In the genomic region with DNA sequence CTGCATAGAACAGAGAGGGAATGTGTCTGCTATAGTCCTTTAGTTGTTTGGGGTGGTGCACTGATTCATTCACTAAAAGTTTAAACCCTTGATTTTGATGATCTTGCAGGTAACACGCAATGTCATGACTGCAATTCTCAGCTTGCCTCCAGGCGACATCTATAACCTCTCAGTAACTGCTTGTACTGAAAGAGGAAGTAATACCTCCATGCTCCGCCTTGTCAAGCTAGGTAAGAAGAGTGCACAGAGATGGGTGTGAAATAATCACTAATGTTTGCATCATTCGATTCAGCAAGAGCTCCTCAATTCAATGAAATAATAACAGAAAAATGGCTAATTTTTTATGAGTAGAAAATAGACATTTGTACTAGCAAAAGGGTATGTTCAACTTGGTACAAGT, we compare ENCODE assay signal across 10 cellular contexts.
DNase-seq lines count a peak whose midpoint lies in the region; ATAC-seq and TF ChIP-seq lines count a peak whose summit lies in the region.
"Had no signal": no experiment of that assay in that cellular context is flagged by ENCODE, and none has a peak within 500 bp of the region (broad histone marks: within the 10 kb centered on the region; RNA-seq: fewer than 3 reads in every experiment).

No MANE protein-coding gene starts in this region.

- no peak for TF ChIP-seq CTCF in endothelial cell (IDR thresholded peaks at IDR 0.05; ENCODE audit: unreplicated experiment)
- no peak for TF ChIP-seq CTCF in smooth muscle cell (IDR thresholded peaks at IDR 0.05; ENCODE audit: borderline replicate concordance, insufficient read depth, poor library complexity, severe bottlenecking)

- WGBS in smooth muscle cell (ENCODE audit: low lambda C conversion rate) = 86% methylated on average over 4 of the region's 4 CpGs

- H3K27me3 ChIP-seq in smooth muscle cell (ENCODE audit: low read depth) = no peaks in the 10 kb centered on the region
- H3K27me3 ChIP-seq: tibial artery had no signal

- H3K27ac Mint-ChIP-seq in endothelial cell (ENCODE audit: unreplicated experiment) = peak overlapping the region; percentile 9

- no peaks in the 10 kb centered on the region for H4K20me1 ChIP-seq in smooth muscle cell (ENCODE audit: low read depth)

- no peak overlapping the region for H2AFZ ChIP-seq in smooth muscle cell (ENCODE audit: low read depth)

- DNase-seq in endothelial cell (ENCODE audit: low spot score) (no peak), iPS-NIHi7 (ENCODE audit: extremely low spot score) (no peak), Ammon's horn (ENCODE audit: low spot score) (no peak), NCI-H2107 treated with DMSO at 0.1 percent for 48 hours (lab: John Stamatoyannopoulos, UW; ENCODE audit: unreplicated experiment) (no peak), smooth muscle cell (lab: John Stamatoyannopoulos, UW; ENCODE audit: unreplicated experiment) (no peak)
- DNase-seq: NCI-H1694 treated with DMSO at 0.1 percent for 48 hours, tibial artery had no signal

- ATAC-seq in GM18861 (IDR thresholded peaks at IDR 0.05; ENCODE audit: unreplicated experiment) = peak; percentile 100
- ATAC-seq in GM21786 (IDR thresholded peaks at IDR 0.05; ENCODE audit: unreplicated experiment) = peak; percentile 99
- peak; percentile 100 for ATAC-seq in HG03520 (IDR thresholded peaks at IDR 0.05; ENCODE audit: unreplicated experiment)

- H3K27ac ChIP-seq in smooth muscle cell (ENCODE audit: low read depth) = no peak overlapping the region
- H3K27ac ChIP-seq: tibial artery had no signal

- no peaks in the 10 kb centered on the region for H3K79me2 ChIP-seq in smooth muscle cell (ENCODE audit: low read depth)

- H3K4me1 Mint-ChIP-seq in endothelial cell (ENCODE audit: unreplicated experiment) = peaks cover 20% of the 10 kb centered on the region

- H3K4me2 ChIP-seq in smooth muscle cell = no peak overlapping the region

- no peak overlapping the region for H3K4me3 ChIP-seq in smooth muscle cell
- H3K4me3 ChIP-seq: tibial artery had no signal

- no peaks in the 10 kb centered on the region for H3F3A ChIP-seq in smooth muscle cell (ENCODE audit: low read depth)

- no peaks in the 10 kb centered on the region for H3K27me3 Mint-ChIP-seq in endothelial cell (ENCODE audit: unreplicated experiment)

- no peak overlapping the region for H3K9ac ChIP-seq in smooth muscle cell (ENCODE audit: low read depth)

- H3K36me3 ChIP-seq in smooth muscle cell (ENCODE audit: low read depth) = no peaks in the 10 kb centered on the region
- H3K36me3 ChIP-seq: tibial artery had no signal

- H3K36me3 Mint-ChIP-seq in endothelial cell (ENCODE audit: low read depth, unreplicated experiment) = no peaks in the 10 kb centered on the region

- no peaks in the 10 kb centered on the region for H3K4me1 ChIP-seq in smooth muscle cell (ENCODE audit: low read depth)

- peaks cover 5% of the 10 kb centered on the region for H3K9me3 ChIP-seq in smooth muscle cell (replicated peaks; ENCODE audit: low read depth)
- H3K9me3 ChIP-seq: tibial artery had no signal

- no peak overlapping the region for H3K4me3 Mint-ChIP-seq in endothelial cell (ENCODE audit: unreplicated experiment)

- no peaks in the 10 kb centered on the region for H3K9me3 Mint-ChIP-seq in endothelial cell (ENCODE audit: unreplicated experiment)
